8 cellular contexts compared by ENCODE assay signal in the genomic region with DNA sequence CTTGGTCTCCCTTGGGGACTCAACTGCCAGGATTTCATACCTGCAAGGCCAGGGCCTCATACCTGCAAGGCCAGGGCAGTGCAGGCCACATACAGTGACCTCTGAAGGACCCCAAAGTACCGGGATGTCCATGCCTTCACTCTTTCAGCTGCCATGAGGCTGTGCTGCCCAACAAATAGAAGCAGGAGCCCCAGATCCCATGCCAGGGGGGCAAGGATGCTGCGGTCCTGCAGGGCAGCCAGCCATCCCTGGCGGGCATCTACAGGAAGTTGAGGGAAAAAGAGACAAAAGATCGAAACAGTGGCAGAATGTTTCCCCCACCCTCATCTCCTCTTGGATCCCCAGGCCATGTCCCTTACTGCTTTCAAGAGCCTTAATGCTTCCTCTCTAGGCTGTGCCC. TPM values are rescaled to one million over a fixed set of nuclear protein-coding genes. Genes with fewer than 3 reads are reported as not detected.
DNase-seq lines count a peak whose midpoint lies in the region; FAIRE-seq and TF ChIP-seq lines count a peak whose summit lies in the region.

No MANE protein-coding gene starts in this region.

- POLR2A ChIA-PET in RWPE1 (lab: Yijun Ruan, JAX; ENCODE audit: low non-redundant PET) = interaction anchor here (0.6 to 2.9 kb wide), 3 partner anchors 13 to 32 kb away, joined by 3 to 12 read pairs (median 3); partner anchors contain the start of gene MDC1

- TF ChIP-seq EP300 in esophagus muscularis mucosa (IDR thresholded peaks at IDR 0.05) = no peak

- no peak for TF ChIP-seq POLR2A in esophagus muscularis mucosa (IDR thresholded peaks at IDR 0.05; ENCODE audit: low read depth)

- no peak for DNase-seq in RWPE1 (ENCODE audit: low spot score)
- DNase-seq in esophagus muscularis mucosa (ENCODE audit: extremely low spot score) = no peak
- peak; percentile 59 for DNase-seq in posterior vena cava (ENCODE audit: low spot score)
- no peak for DNase-seq in NCI-H510A treated with DMSO at 0.1 percent for 48 hours (lab: John Stamatoyannopoulos, UW)
- no peak for DNase-seq in urothelium cell line (ENCODE audit: low spot score)
- no peak for DNase-seq in COR-L47 (lab: John Stamatoyannopoulos, UW)
- no peak for DNase-seq in NCI-H524 treated with DMSO at 0.1 percent for 48 hours (lab: John Stamatoyannopoulos, UW)

- H3K79me2 ChIP-seq in DOHH2 (ENCODE audit: control insufficient read depth, low read length) = peaks cover 51% of the 10 kb centered on the region

- peak overlapping the region; percentile 88 for H3K4me3 ChIP-seq in DOHH2 (ENCODE audit: low read length)
- H3K4me3 ChIP-seq in esophagus muscularis mucosa = peak overlapping the region; percentile 70 to 77 (median 72)

- no peaks in the 10 kb centered on the region for H3K27me3 ChIP-seq in DOHH2 (ENCODE audit: control insufficient read depth, low read length)
- no peaks in the 10 kb centered on the region for H3K27me3 ChIP-seq in esophagus muscularis mucosa

- no peaks in the 10 kb centered on the region for H3K9me2 ChIP-seq in DOHH2 (replicated peaks; ENCODE audit: control insufficient read depth, low read length)

- no peaks in the 10 kb centered on the region for H3K9me3 ChIP-seq in DOHH2 (ENCODE audit: control insufficient read depth, insufficient read depth, low read length)
- no peaks in the 10 kb centered on the region for H3K9me3 ChIP-seq in esophagus muscularis mucosa

- intact Hi-C loops in esophagus muscularis mucosa (cut with DNase I) = loop anchor here (10.0 kb wide), 1 partner anchor 195 kb away; the partner anchor contains the start of gene DDR1
- intact Hi-C loops in posterior vena cava (cut with DNase I) = loop anchor here in 1 of 2 donors (2.0 kb wide), 1 partner anchor 31 kb away; the partner anchor contains the start of gene TUBB

- no peak for FAIRE-seq in urothelium cell line (lab: Jason Lieb, UNC)

- TF ChIP-seq CTCF in DOHH2 (IDR thresholded peaks at IDR 0.05; ENCODE audit: low read depth, low read length, poor library complexity, severe bottlenecking) = no peak
- no peak for TF ChIP-seq CTCF in RWPE1 (conservative IDR thresholded peaks at IDR 0.05; ENCODE audit: low read depth)
- no peak for TF ChIP-seq CTCF in esophagus muscularis mucosa (IDR thresholded peaks at IDR 0.05)

- peaks cover 15% of the 10 kb centered on the region for H3F3A ChIP-seq in DOHH2 (ENCODE audit: control insufficient read depth, insufficient read depth)

- H3K4me2 ChIP-seq in DOHH2 (ENCODE audit: low read length) = peak overlapping the region; percentile 82

- H3K4me1 ChIP-seq in DOHH2 (ENCODE audit: control insufficient read depth, low read length) (peaks cover 43% of the 10 kb centered on the region), esophagus muscularis mucosa (peaks cover 33 to 56% (median 52%) of the 10 kb centered on the region in 4 donors)

- WGBS in esophagus muscularis mucosa = 8% methylated on average over 4 of the region's 4 CpGs

- H3K36me3 ChIP-seq in DOHH2 (ENCODE audit: control insufficient read depth, low read length) = peaks cover 36% of the 10 kb centered on the region
- no peaks in the 10 kb centered on the region for H3K36me3 ChIP-seq in esophagus muscularis mucosa

- CTCF ChIA-PET in RWPE1 (lab: Yijun Ruan, JAX) = interaction anchor here (0.7 kb wide), 1 partner anchor 237 kb away, joined by 3 read pairs; no protein-coding TSS in a partner anchor

- no peaks in the 10 kb centered on the region for H4K20me1 ChIP-seq in DOHH2 (ENCODE audit: control insufficient read depth, insufficient read depth, low read depth, low read length)

- H3K27ac ChIP-seq in DOHH2 (ENCODE audit: low read depth, low read length) (peak overlapping the region; percentile 90), RWPE1 (peak overlapping the region; percentile 97), esophagus muscularis mucosa (replicated peaks in 1 of 4) (peak overlapping the region; percentile 95 to 99 (median 97))

RNA-seq across cellular contexts. Expression of gene NRM, which starts 0.8 kb away (rescaled TPM):
- total RNA-seq in esophagus muscularis mucosa (10 to 100 TPM in 1 of 4 donors, 1 to 10 TPM in 3; 4.6 to 10.2 (median 6.2) TPM), posterior vena cava (10 to 100 TPM; 14.6 to 15.5 TPM)

RNA-seq across cellular contexts. Expression of gene PPP1R18, which starts 3.5 kb away (rescaled TPM):
- 100 to 1,000 TPM in 1 of 4 donors, 10 to 100 TPM in 3; 39.5 to 104 (median 59.8) TPM for total RNA-seq in esophagus muscularis mucosa
- 100 to 1,000 TPM in 1 of 2 donors, 10 to 100 TPM in 1; 70.0 to 111 TPM for total RNA-seq in posterior vena cava

RNA-seq across cellular contexts. Expression of gene DHX16, which starts 17.2 kb away (rescaled TPM):
- 10 to 100 TPM; 20.3 to 41.1 (median 31.1) TPM for total RNA-seq in esophagus muscularis mucosa
- total RNA-seq in posterior vena cava = 10 to 100 TPM; 17.6 to 22.5 TPM

RNA-seq across cellular contexts. Expression of gene MDC1, which starts 27.1 kb away (rescaled TPM):
- total RNA-seq in esophagus muscularis mucosa = 10 to 100 TPM; 10.8 to 20.3 (median 13.1) TPM
- total RNA-seq in posterior vena cava = 10 to 100 TPM; 24.4 to 25.0 TPM

RNA-seq across cellular contexts. Expression of gene TUBB, which starts 30.2 kb away (rescaled TPM):
- total RNA-seq in esophagus muscularis mucosa (100 to 1,000 TPM; 208 to 398 (median 272) TPM), posterior vena cava (100 to 1,000 TPM; 342 to 378 TPM)
